Comparison of ENCODE assay signal across 8 cellular contexts in genomic region chr19:1240925-1241324, GRCh38. TPM values are rescaled to one million over a fixed set of nuclear protein-coding genes. Genes with fewer than 3 reads are reported as not detected.
A peak's percentile ranks its signal among the peaks of the same experiment; 100 is the strongest.
DNase-seq lines count a peak whose midpoint lies in the region; ATAC-seq, FAIRE-seq and TF ChIP-seq lines count a peak whose summit lies in the region.

No MANE protein-coding gene starts in this region.

- peak overlapping the region in 3 of 4 donors; percentile 92 to 99 (median 93) for H3K27ac ChIP-seq in Peyer's patch
- no peak overlapping the region for H3K27ac ChIP-seq in endodermal cell (ENCODE audit: low read depth, low read length)
- H3K27ac ChIP-seq in gastrocnemius medialis = peak overlapping the region; percentile 93 to 100 (median 97)

- intact Hi-C loops in gastrocnemius medialis (cut with DNase I; ENCODE audit: low total_unique reads) = loop anchor here (1.0 to 10.0 kb wide), 7 partner anchors 20 to 924 kb away; partner anchors contain the start of genes DOT1L, POLR2E and SBNO2

- H3K27me3 ChIP-seq in Peyer's patch = peaks cover 0 to 11% of the 10 kb centered on the region in 2 donors
- no peaks in the 10 kb centered on the region for H3K27me3 ChIP-seq in endodermal cell (ENCODE audit: control insufficient read depth, insufficient read depth, low read length, poor library complexity, severe bottlenecking)
- peaks cover 4 to 6% (median 5%) of the 10 kb centered on the region in 3 donors for H3K27me3 ChIP-seq in gastrocnemius medialis

- H3K36me3 ChIP-seq in Peyer's patch (peaks cover 0 to 9% (median 0%) of the 10 kb centered on the region in 3 donors), endodermal cell (ENCODE audit: control insufficient read depth, insufficient read depth, low read length) (no peaks in the 10 kb centered on the region), gastrocnemius medialis (no peaks in the 10 kb centered on the region)

- H3K4me1 ChIP-seq in Peyer's patch = peaks cover 7 to 73% (median 55%) of the 10 kb centered on the region in 4 donors
- peaks cover 5% of the 10 kb centered on the region for H3K4me1 ChIP-seq in endodermal cell (ENCODE audit: control insufficient read depth, insufficient read depth, low read length)
- peaks cover 46 to 62% of the 10 kb centered on the region in 2 donors for H3K4me1 ChIP-seq in gastrocnemius medialis

- H3K9me3 ChIP-seq in Peyer's patch (no peaks in the 10 kb centered on the region), endodermal cell (ENCODE audit: control insufficient read depth, low read length) (no peaks in the 10 kb centered on the region), gastrocnemius medialis (no peaks in the 10 kb centered on the region)

- TF ChIP-seq POLR2A in Peyer's patch (IDR thresholded peaks at IDR 0.05) (no peak), gastrocnemius medialis (IDR thresholded peaks at IDR 0.05) (no peak)

- peak overlapping the region; percentile 76 for H3K4me3 Mint-ChIP-seq in endodermal cell

- no peak for FAIRE-seq in RCC 7860 (lab: Jason Lieb, UNC)

- H3K4me1 Mint-ChIP-seq in endodermal cell = peaks cover 11% of the 10 kb centered on the region

- 83 to 84% methylated on average over 15 of the region's 15 CpGs for WGBS in endodermal cell (ENCODE audit: insufficient coverage in 1 of 2, insufficient read length in 1 of 2), 2 experiments

- H3K4me3 ChIP-seq in GM08714 (ENCODE audit: low read length) (peak overlapping the region; percentile 25; the same call in 1 of the 2 replicates), Peyer's patch (peak overlapping the region in 3 of 4 donors; percentile 95 to 97 (median 95)), endodermal cell (ENCODE audit: low read length) (peak overlapping the region; percentile 78), gastrocnemius medialis (peak overlapping the region; percentile 54 to 97 (median 78))

- no peaks in the 10 kb centered on the region for H3K9me3 Mint-ChIP-seq in endodermal cell

- in situ Hi-C loops in gastrocnemius medialis (cut with MboI; ENCODE audit: low sequenced_read_pairs in 4 of 4) = no loop called here

- no peak for ATAC-seq in gastrocnemius medialis
- no peak for ATAC-seq in HG02763 (IDR thresholded peaks at IDR 0.05; ENCODE audit: unreplicated experiment)
- no peak for ATAC-seq in HG03045 (IDR thresholded peaks at IDR 0.05; ENCODE audit: unreplicated experiment)
- no peak for ATAC-seq in GM18502 (IDR thresholded peaks at IDR 0.05; ENCODE audit: poor library complexity, unreplicated experiment)

- peak in 1 of 3 donors; percentile 57 for DNase-seq in Peyer's patch
- DNase-seq in endodermal cell = peak; percentile 61
- DNase-seq in gastrocnemius medialis = no peak
- no peak for DNase-seq in RCC 7860 (ENCODE audit: low spot score)

- peak overlapping the region; percentile 96 for H3K27ac Mint-ChIP-seq in endodermal cell

- H3K9ac ChIP-seq in endodermal cell (ENCODE audit: extremely low read depth, low read length, poor library complexity, severe bottlenecking) = peak overlapping the region; percentile 59

- TF ChIP-seq CTCF in Peyer's patch (IDR thresholded peaks at IDR 0.05) = no peak
- TF ChIP-seq CTCF in endodermal cell (conservative IDR thresholded peaks at IDR 0.05) = no peak
- TF ChIP-seq CTCF in gastrocnemius medialis (IDR thresholded peaks at IDR 0.05 in 4 of 5, conservative IDR thresholded peaks at IDR 0.05 in 1 of 5) = no peak

- no peaks in the 10 kb centered on the region for H3K27me3 Mint-ChIP-seq in endodermal cell (ENCODE audit: insufficient read depth)

- peaks cover 2% of the 10 kb centered on the region for H3K36me3 Mint-ChIP-seq in endodermal cell (ENCODE audit: low read depth)

RNA-seq across cellular contexts. Expression of gene ATP5F1D, which starts 0.6 kb away (rescaled TPM):
- total RNA-seq in Peyer's patch (100 to 1,000 TPM in 3 of 4 donors, 10 to 100 TPM in 1; 88.3 to 299 (median 206) TPM), endodermal cell (100 to 1,000 TPM; 144 to 159 TPM), gastrocnemius medialis (100 to 1,000 TPM; 189 to 442 (median 273) TPM)
- polyA plus RNA-seq in endodermal cell (2013, experiment 1 of 2) = 108 TPM
- 96.0 TPM for polyA plus RNA-seq in endodermal cell (2013, experiment 2 of 2)

RNA-seq across cellular contexts. Expression of gene CBARP, which starts 3.1 kb away (rescaled TPM):
- total RNA-seq in Peyer's patch (1 to 10 TPM in 1 of 4 donors, not detected in 3; 1.9 TPM), endodermal cell (10 to 100 TPM; 21.5 to 28.5 TPM), gastrocnemius medialis (1 to 10 TPM in 1 of 4 donors, under 1 TPM in 3; 0.10 to 1.3 (median 0.53) TPM)
- polyA plus RNA-seq in endodermal cell (2013, experiment 1 of 2) = 26.4 TPM
- polyA plus RNA-seq in endodermal cell (2013, experiment 2 of 2) = 19.3 TPM

RNA-seq across cellular contexts. Expression of gene MIDN, which starts 7.5 kb away (rescaled TPM):
- 100 to 1,000 TPM in 1 of 4 donors, 10 to 100 TPM in 3; 34.7 to 205 (median 98.9) TPM for total RNA-seq in Peyer's patch
- total RNA-seq in endodermal cell = 100 to 1,000 TPM; 183 to 185 TPM
- 126 TPM for polyA plus RNA-seq in endodermal cell (2013, experiment 1 of 2)
- polyA plus RNA-seq in endodermal cell (2013, experiment 2 of 2) = 115 TPM
- 100 to 1,000 TPM in 2 of 4 donors, 10 to 100 TPM in 2; 34.9 to 117 (median 86.3) TPM for total RNA-seq in gastrocnemius medialis

RNA-seq across cellular contexts. Expression of gene CIRBP, which starts 28.2 kb away (rescaled TPM):
- total RNA-seq in Peyer's patch (100 to 1,000 TPM; 258 to 623 (median 458) TPM), endodermal cell (100 to 1,000 TPM; 282 to 301 TPM), gastrocnemius medialis (100 to 1,000 TPM; 274 to 578 (median 418) TPM)
- polyA plus RNA-seq in endodermal cell (2013, experiment 1 of 2) = 403 TPM
- polyA plus RNA-seq in endodermal cell (2013, experiment 2 of 2) = 310 TPM

RNA-seq across cellular contexts. Expression of gene FAM174C, which starts 34.4 kb away (rescaled TPM):
- 10 to 100 TPM; 39.6 to 87.7 (median 80.0) TPM for total RNA-seq in Peyer's patch
- 10 to 100 TPM; 45.1 to 46.0 TPM for total RNA-seq in endodermal cell
- 18.2 TPM for polyA plus RNA-seq in endodermal cell (2013, experiment 1 of 2)
- 19.0 TPM for polyA plus RNA-seq in endodermal cell (2013, experiment 2 of 2)
- total RNA-seq in gastrocnemius medialis = 10 to 100 TPM; 18.7 to 36.7 (median 28.7) TPM

Comparison
In these comparisons a context has a peak if more than half of its experiments do, and no peak if none do; other contexts are left out.
1. H3K4me3 ChIP-seq: peak in every context shown above with its lines; median percentile 95 in Peyer's patch; 78 in endodermal cell; 78 in gastrocnemius medialis; 25 in GM08714.
2. RNA of gene CBARP, which starts 3.1 kb away (total RNA-seq): 21.5 to 28.5 TPM in endodermal cell; 0.10 to 1.3 TPM in gastrocnemius medialis and 1.9 TPM in Peyer's patch; every median in the first group is over 4 times any median in the second.